In genomic region chr9:77177143-77177893, GRCh38 we compare ENCODE assay signal across 8 cellular contexts. TPM values are rescaled to one million over a fixed set of nuclear protein-coding genes. Genes with fewer than 3 reads are reported as not detected.
DNase-seq lines count a peak whose midpoint lies in the region; FAIRE-seq and TF ChIP-seq lines count a peak whose summit lies in the region.

TSS of gene VPS13A (plus strand) at chr9:77177534. CDS start at chr9:77177705, 171 bp downstream.

- no CpG with 5 or more reads among the region's 89 CpGs for WGBS in H9 (ENCODE audit: extremely low coverage, insufficient read length, low lambda C conversion rate)

- H2BK12ac ChIP-seq in H9 (ENCODE audit: insufficient read length, low read depth, low read length), result no peak within 1 kb of the TSS

- H2AFZ ChIP-seq in H9 (ENCODE audit: low read length) (no peak within 1 kb of the TSS), neural progenitor cell (replicated peaks) (peak within 1 kb of the TSS; percentile 90)

- H3F3A ChIP-seq in neural progenitor cell (ENCODE audit: low read depth), result peaks cover 21% of the 10 kb centered on the region

- H3K27ac ChIP-seq in H9 (ENCODE audit: insufficient read length, low read depth, low read length) (no peak within 1 kb of the TSS), neural progenitor cell (peak within 1 kb of the TSS; percentile 32), subcutaneous abdominal adipose tissue (ENCODE audit: low read depth, low read length) (peak within 1 kb of the TSS; percentile 56)

- H3K36me3 ChIP-seq in neural progenitor cell (no peaks in the 10 kb centered on the region), subcutaneous abdominal adipose tissue (ENCODE audit: control insufficient read depth in 5 of 5, insufficient read depth in 5 of 5, low read length in 5 of 5) (no peaks in the 10 kb centered on the region)

- H3K36me3 Mint-ChIP-seq in H9 (ENCODE audit: insufficient read depth in 1 of 3, low read depth in 3 of 3) (no peaks in the 10 kb centered on the region; a peak in 2 of 7 replicates), neural progenitor cell (no peaks in the 10 kb centered on the region)

- no peak within 1 kb of the TSS for H2AK5ac ChIP-seq in H9 (ENCODE audit: insufficient read length, low read length)

- H3K4me3 Mint-ChIP-seq in H9 (peak within 1 kb of the TSS; percentile 91 to 95), neural progenitor cell (peak within 1 kb of the TSS; percentile 95)

- H4K5ac ChIP-seq in H9 (ENCODE audit: insufficient read length, low read depth, low read length), result no peak within 1 kb of the TSS

- no peak within 1 kb of the TSS for H3K4ac ChIP-seq in H9 (ENCODE audit: low read depth, low read length)

- H3K4me1 Mint-ChIP-seq in H9, result peaks cover 31 to 35% of the 10 kb centered on the region in 2 experiments
- peaks cover 27% of the 10 kb centered on the region for H3K4me1 Mint-ChIP-seq in neural progenitor cell

- H4K8ac ChIP-seq in H9 (replicated peaks; ENCODE audit: insufficient read length, low read depth, low read length), result no peak within 1 kb of the TSS

- peak within 1 kb of the TSS; percentile 68; the same call in 1 of the 2 replicates for H3K14ac ChIP-seq in H9 (ENCODE audit: insufficient read depth, low read length)

- no peaks in the 10 kb centered on the region for H3K9me3 ChIP-seq in H9 (ENCODE audit: control insufficient read depth, low read depth, low read length)
- H3K9me3 ChIP-seq in neural progenitor cell (ENCODE audit: low read depth), result no peaks in the 10 kb centered on the region
- no peaks in the 10 kb centered on the region for H3K9me3 ChIP-seq in subcutaneous abdominal adipose tissue (ENCODE audit: control insufficient read depth in 5 of 5, low read length in 5 of 5)

- H3K4me2 ChIP-seq in H9 (ENCODE audit: insufficient read depth, insufficient read length, low read length) (peak within 1 kb of the TSS; percentile 92), neural progenitor cell (peak within 1 kb of the TSS; percentile 88)

- DNase-seq in H9, result peak; percentile 99
- peak; percentile 96 for DNase-seq in M059J (ENCODE audit: low read depth)
- peak; percentile 87 to 95 for DNase-seq in SHP77 (lab: John Stamatoyannopoulos, UW)
- peak; percentile 97 for DNase-seq in activated effector memory CD4-positive, alpha-beta T cell treated with anti-CD3 and anti-CD28 coated beads, Interleukin-2, amount 50 U/mL, for 16 hours
- peak; percentile 91 to 97 for DNase-seq in foreskin fibroblast
- DNase-seq in neural progenitor cell (ENCODE audit: low spot score), result peak; percentile 99

- H3K9ac ChIP-seq in H9 (ENCODE audit: extremely low read depth, insufficient read length, low read length) (peak within 1 kb of the TSS; percentile 53), neural progenitor cell (peak within 1 kb of the TSS; percentile 2), subcutaneous abdominal adipose tissue (ENCODE audit: low read length in 5 of 5) (peak within 1 kb of the TSS; percentile 64 to 91 (median 81))

- no peak within 1 kb of the TSS for H3T11ph ChIP-seq in H9 (ENCODE audit: low read length)

- TF ChIP-seq CTCF in H9 (conservative IDR thresholded peaks at IDR 0.05) (peak; percentile 32; the same call in 2 of the 3 replicates), foreskin fibroblast (IDR thresholded peaks at IDR 0.05; ENCODE audit: low read depth, low read length) (peak; percentile 11), neural progenitor cell (IDR thresholded peaks at IDR 0.05) (peak; percentile 36)

- H3K27me3 ChIP-seq in H9 (ENCODE audit: insufficient read depth, low read length), result no peaks in the 10 kb centered on the region
- H3K27me3 ChIP-seq in neural progenitor cell, result peaks cover 6% of the 10 kb centered on the region
- H3K27me3 ChIP-seq in subcutaneous abdominal adipose tissue (ENCODE audit: control insufficient read depth in 5 of 5, insufficient read depth in 4 of 5, low read length in 5 of 5), result no peaks in the 10 kb centered on the region

- peaks cover 4% of the 10 kb centered on the region for H3K23me2 ChIP-seq in H9 (ENCODE audit: insufficient read length, low read depth, low read length, poor library complexity, severe bottlenecking)

- H3K27me3 Mint-ChIP-seq in H9 (ENCODE audit: low read depth) (peaks cover 4% of the 10 kb centered on the region), neural progenitor cell (ENCODE audit: insufficient read depth, low read depth) (no peaks in the 10 kb centered on the region)

- H3K27ac Mint-ChIP-seq in H9 (peak within 1 kb of the TSS; percentile 55 to 86 (median 72); a peak in 6 of 7 replicates), neural progenitor cell (peak within 1 kb of the TSS; percentile 59)

- peak within 1 kb of the TSS; percentile 36 for H3K18ac ChIP-seq in H9 (ENCODE audit: insufficient read length, low read depth, low read length)

- H3K79me1 ChIP-seq in H9 (ENCODE audit: insufficient read depth, low read depth, low read length, poor library complexity, severe bottlenecking), result no peaks in the 10 kb centered on the region

- H2BK120ac ChIP-seq in H9 (ENCODE audit: low read depth, low read length, poor library complexity, severe bottlenecking), result no peak within 1 kb of the TSS

- H3K4me3 ChIP-seq in foreskin fibroblast (ENCODE audit: low read depth in 1 of 2, low read length in 2 of 2) (peak within 1 kb of the TSS; percentile 49 to 89), neural progenitor cell (peak within 1 kb of the TSS; percentile 76), subcutaneous abdominal adipose tissue (ENCODE audit: low read depth in 1 of 5, low read length in 5 of 5) (peak within 1 kb of the TSS; percentile 83 to 94 (median 92))

- H4K20me1 ChIP-seq in H9 (ENCODE audit: control insufficient read depth, insufficient read depth, insufficient read length) (no peaks in the 10 kb centered on the region), neural progenitor cell (ENCODE audit: low read depth) (peaks cover 20% of the 10 kb centered on the region)

- no peak within 1 kb of the TSS for H3K23ac ChIP-seq in H9 (ENCODE audit: insufficient read length, low read depth, low read length)

- H3K4me1 ChIP-seq in H9 (ENCODE audit: insufficient read depth, low read length) (no peaks in the 10 kb centered on the region; the same call in 1 of the 2 replicates), neural progenitor cell (peaks cover 13% of the 10 kb centered on the region), subcutaneous abdominal adipose tissue (ENCODE audit: control insufficient read depth in 5 of 5, insufficient read depth in 5 of 5, low read length in 5 of 5) (peaks cover 0 to 26% (median 22%) of the 10 kb centered on the region in 5 donors)

- no peak within 1 kb of the TSS for H3K56ac ChIP-seq in H9 (ENCODE audit: insufficient read length, low read depth, low read length)

- no peak within 1 kb of the TSS for H4K91ac ChIP-seq in H9 (ENCODE audit: insufficient read length, low read depth, low read length)

- H2BK5ac ChIP-seq in H9 (ENCODE audit: insufficient read length, low read length), result no peak within 1 kb of the TSS

- peaks cover 12% of the 10 kb centered on the region; the same call in 1 of the 2 replicates for H3K79me2 ChIP-seq in H9 (ENCODE audit: insufficient read depth, low read length)
- peaks cover 45% of the 10 kb centered on the region for H3K79me2 ChIP-seq in neural progenitor cell (ENCODE audit: low read depth)

- FAIRE-seq in G401.6 (lab: Jason Lieb, UNC), result peak; percentile 91

- no peak within 1 kb of the TSS for H2BK15ac ChIP-seq in H9 (ENCODE audit: low read depth, low read length)

- no peak within 1 kb of the TSS for H2BK20ac ChIP-seq in H9 (ENCODE audit: low read depth, low read length, poor library complexity, severe bottlenecking)

- H3K9me3 Mint-ChIP-seq in H9 (no peaks in the 10 kb centered on the region), neural progenitor cell (no peaks in the 10 kb centered on the region)

RNA-seq across cellular contexts. Expression of gene VPS13A, which starts in this region (rescaled TPM):
- total RNA-seq in H9 (2021), result 34.0 and 35.2 TPM in 2 replicates
- 4.4 and 8.5 TPM in 2 replicates for total RNA-seq in M059J (2014; rRNA removed; shearing (Covaris generic))
- 39.9 and 66.8 TPM in 2 replicates for total RNA-seq in neural progenitor cell (ENCODE audit: low replicate concordance)

Comparison
In these comparisons a context has a peak if more than half of its experiments do, and no peak if none do; other contexts are left out.
1. H3K9ac ChIP-seq: peak in every context shown above with its lines; median percentile 81 in subcutaneous abdominal adipose tissue; 53 in H9; 2 in neural progenitor cell.